ENCODE assay signal across 25 cellular contexts in genomic region chr12:101594700-101595099, GRCh38. TPM values are rescaled to one million over a fixed set of nuclear protein-coding genes. Genes with fewer than 3 reads are reported as not detected.
A peak's percentile ranks its signal among the peaks of the same experiment; 100 is the strongest.
DNase-seq lines count a peak whose midpoint lies in the region; ATAC-seq and TF ChIP-seq lines count a peak whose summit lies in the region.
"Had no signal": no experiment of that assay in that cellular context is flagged by ENCODE, and none has a peak within 500 bp of the region (broad histone marks: within the 10 kb centered on the region; RNA-seq: fewer than 3 reads in every experiment).

A gene with protein sequence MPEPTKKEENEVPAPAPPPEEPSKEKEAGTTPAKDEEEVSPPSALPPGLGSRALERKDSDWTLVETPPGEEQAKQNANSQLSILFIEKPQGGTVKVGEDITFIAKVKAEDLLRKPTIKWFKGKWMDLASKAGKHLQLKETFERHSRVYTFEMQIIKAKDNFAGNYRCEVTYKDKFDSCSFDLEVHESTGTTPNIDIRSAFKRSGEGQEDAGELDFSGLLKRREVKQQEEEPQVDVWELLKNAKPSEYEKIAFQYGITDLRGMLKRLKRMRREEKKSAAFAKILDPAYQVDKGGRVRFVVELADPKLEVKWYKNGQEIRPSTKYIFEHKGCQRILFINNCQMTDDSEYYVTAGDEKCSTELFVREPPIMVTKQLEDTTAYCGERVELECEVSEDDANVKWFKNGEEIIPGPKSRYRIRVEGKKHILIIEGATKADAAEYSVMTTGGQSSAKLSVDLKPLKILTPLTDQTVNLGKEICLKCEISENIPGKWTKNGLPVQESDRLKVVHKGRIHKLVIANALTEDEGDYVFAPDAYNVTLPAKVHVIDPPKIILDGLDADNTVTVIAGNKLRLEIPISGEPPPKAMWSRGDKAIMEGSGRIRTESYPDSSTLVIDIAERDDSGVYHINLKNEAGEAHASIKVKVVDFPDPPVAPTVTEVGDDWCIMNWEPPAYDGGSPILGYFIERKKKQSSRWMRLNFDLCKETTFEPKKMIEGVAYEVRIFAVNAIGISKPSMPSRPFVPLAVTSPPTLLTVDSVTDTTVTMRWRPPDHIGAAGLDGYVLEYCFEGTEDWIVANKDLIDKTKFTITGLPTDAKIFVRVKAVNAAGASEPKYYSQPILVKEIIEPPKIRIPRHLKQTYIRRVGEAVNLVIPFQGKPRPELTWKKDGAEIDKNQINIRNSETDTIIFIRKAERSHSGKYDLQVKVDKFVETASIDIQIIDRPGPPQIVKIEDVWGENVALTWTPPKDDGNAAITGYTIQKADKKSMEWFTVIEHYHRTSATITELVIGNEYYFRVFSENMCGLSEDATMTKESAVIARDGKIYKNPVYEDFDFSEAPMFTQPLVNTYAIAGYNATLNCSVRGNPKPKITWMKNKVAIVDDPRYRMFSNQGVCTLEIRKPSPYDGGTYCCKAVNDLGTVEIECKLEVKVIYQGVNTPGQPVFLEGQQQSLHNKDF (plus strand): TSS chr12:101594971. CDS start chr12:101595071, 100 bp downstream.

- intact Hi-C loops in HCT116 (cut with micrococcal nuclease) = no loop called here
- intact Hi-C loops in dorsolateral prefrontal cortex (cut with DNase I) = no loop called here

- no peaks in the 10 kb centered on the region for H3K36me3 Mint-ChIP-seq in naive B cell
- H3K36me3 Mint-ChIP-seq: activated CD8-positive, alpha-beta memory T cell treated with anti-CD3 and anti-CD28 coated beads, Interleukin-2, amount 10 ng/mL, durations not matched to agents 7 days and 5 days; CD8-positive, alpha-beta T cell; natural killer cell; T-cell had no signal

- no peak within 1 kb of the TSS for H3K27ac ChIP-seq in HCT116 (ENCODE audit: low read depth, low read length)
- H3K27ac ChIP-seq in dorsolateral prefrontal cortex = no peak within 1 kb of the TSS
- H3K27ac ChIP-seq: body of pancreas, heart right ventricle, upper lobe of right lung had no signal

- H3K27ac Mint-ChIP-seq in naive B cell = no peak within 1 kb of the TSS
- H3K27ac Mint-ChIP-seq: activated CD8-positive, alpha-beta memory T cell treated with anti-CD3 and anti-CD28 coated beads, Interleukin-2, amount 10 ng/mL, durations not matched to agents 7 days and 5 days; activated T-helper 17 cell treated with anti-CD3 and anti-CD28 coated beads, Interleukin-2, amount 50 U/mL, for 72 hours; CD8-positive, alpha-beta T cell; natural killer cell; T-cell had no signal

- peaks cover 0 to 3% of the 10 kb centered on the region in 2 experiments; a peak in 1 of 4 replicates for H3K4me1 ChIP-seq in HCT116 (ENCODE audit: control insufficient read depth in 1 of 2, insufficient read depth in 2 of 2, low read length in 2 of 2)
- H3K4me1 ChIP-seq: heart right ventricle, upper lobe of right lung had no signal

- RAD21 ChIA-PET in HCT116 (lab: Charles Lee; ENCODE audit: low non-redundant PET in 1 of 2, low total read pairs in 2 of 2, uncharacterized antibody in 2 of 2, unreplicated experiment in 2 of 2) = no interaction called here

- no peak for TF ChIP-seq POLR2A in HCT116 (IDR thresholded peaks at IDR 0.05; ENCODE audit: borderline replicate concordance, extremely low read depth, insufficient read depth, insufficient read length)

- no peaks in the 10 kb centered on the region for H3K9me3 ChIP-seq in HCT116 (ENCODE audit: control insufficient read depth in 1 of 2, insufficient read depth in 1 of 2, low read depth in 1 of 2, low read length in 2 of 2)
- H3K9me3 ChIP-seq: body of pancreas, heart right ventricle, upper lobe of right lung had no signal

- H3K4me1 Mint-ChIP-seq in naive B cell = no peaks in the 10 kb centered on the region
- H3K4me1 Mint-ChIP-seq: activated CD8-positive, alpha-beta memory T cell treated with anti-CD3 and anti-CD28 coated beads, Interleukin-2, amount 10 ng/mL, durations not matched to agents 7 days and 5 days; activated T-helper 17 cell treated with anti-CD3 and anti-CD28 coated beads, Interleukin-2, amount 50 U/mL, for 72 hours; T-cell had no signal

- H3K79me2 ChIP-seq in HCT116 (ENCODE audit: insufficient read depth, low read length) = no peaks in the 10 kb centered on the region

- H3K9ac ChIP-seq in HCT116 (ENCODE audit: low read length) = no peak within 1 kb of the TSS

- H3K4me3 Mint-ChIP-seq in naive B cell = no peak within 1 kb of the TSS
- H3K4me3 Mint-ChIP-seq: activated CD8-positive, alpha-beta memory T cell treated with anti-CD3 and anti-CD28 coated beads, Interleukin-2, amount 10 ng/mL, durations not matched to agents 7 days and 5 days; activated T-helper 17 cell treated with anti-CD3 and anti-CD28 coated beads, Interleukin-2, amount 50 U/mL, for 72 hours; CD8-positive, alpha-beta T cell; natural killer cell; T-cell had no signal

- no peak within 1 kb of the TSS for H2AFZ ChIP-seq in HCT116 (ENCODE audit: low read depth, low read length, poor library complexity, severe bottlenecking)

- no peaks in the 10 kb centered on the region for H3K36me3 ChIP-seq in HCT116 (ENCODE audit: control insufficient read depth in 1 of 2, insufficient read depth in 2 of 2, low read length in 2 of 2)
- H3K36me3 ChIP-seq: heart right ventricle, upper lobe of right lung had no signal

- H3K27me3 ChIP-seq in HCT116 (ENCODE audit: insufficient read depth, low read length) (no peaks in the 10 kb centered on the region), dorsolateral prefrontal cortex (peaks cover 0 to 4% (median 0%) of the 10 kb centered on the region in 45 donors)
- H3K27me3 ChIP-seq: body of pancreas, upper lobe of right lung had no signal

- ATAC-seq in HCT116 (peak; percentile 49), naive B cell (ENCODE audit: low read depth in 2 of 2) (peak; percentile 32 to 43), GM21390 (IDR thresholded peaks at IDR 0.05; ENCODE audit: unreplicated experiment) (no peak), HG03108 (IDR thresholded peaks at IDR 0.05; ENCODE audit: unreplicated experiment) (no peak)
- ATAC-seq: activated CD8-positive, alpha-beta memory T cell treated with anti-CD3 and anti-CD28 coated beads, Interleukin-2, amount 10 ng/mL, durations not matched to agents 7 days and 5 days; activated T-helper 17 cell treated with anti-CD3 and anti-CD28 coated beads, Interleukin-2, amount 50 U/mL, for 72 hours; body of pancreas; CD8-positive, alpha-beta T cell; heart right ventricle; natural killer cell; upper lobe of right lung had no signal

- H3K27me3 Mint-ChIP-seq in naive B cell = peaks cover 0 to 5% (median 5%) of the 10 kb centered on the region in 3 donors
- H3K27me3 Mint-ChIP-seq: T-cell had no signal

- H3K9me2 ChIP-seq in HCT116 (ENCODE audit: insufficient read depth) = no peaks in the 10 kb centered on the region

- no peaks in the 10 kb centered on the region for H4K20me1 ChIP-seq in HCT116 (ENCODE audit: insufficient read depth)

- POLR2A ChIA-PET in HCT116 (lab: Charles Lee) = no interaction called here

- TF ChIP-seq CTCF in HCT116 (IDR thresholded peaks at IDR 0.05 in 2 of 3, conservative IDR thresholded peaks at IDR 0.05 in 1 of 3; ENCODE audit: borderline replicate concordance in 1 of 3, insufficient read depth in 1 of 3, low read depth in 2 of 3, low read length in 2 of 3) (no peak), dorsolateral prefrontal cortex (IDR thresholded peaks at IDR 0.05 in 54 of 56, conservative IDR thresholded peaks at IDR 0.05 in 2 of 56; ENCODE audit: low read depth in 1 of 56, partially characterized antibody in 56 of 56) (no peak)

- CTCF ChIA-PET in HCT116 (lab: Charles Lee) = no interaction called here

- DNase-seq in ELF-1 (ENCODE audit: low read depth, low spot score) (peak; percentile 62), HCT116 (ENCODE audit: low read depth, low spot score) (no peak), dorsolateral prefrontal cortex (no peak), naive B cell (no peak), hepatic stellate cell (ENCODE audit: low spot score) (no peak)
- no peak for DNase-seq in activated naive CD4-positive, alpha-beta T cell (lab: John Stamatoyannopoulos, UW)
- DNase-seq: activated CD4-positive, alpha-beta T cell treated with anti-CD3 and anti-CD28 coated beads for 48 hours; activated CD8-positive, alpha-beta memory T cell treated with anti-CD3 and anti-CD28 coated beads, Interleukin-2, amount 10 ng/mL, durations not matched to agents 7 days and 5 days; body of pancreas; CD8-positive, alpha-beta T cell; DND-41; HCEC 1CT; heart right ventricle; Kasumi-1; natural killer cell; NCI-H1105 treated with DMSO at 0.1 percent for 48 hours; NCI-H2107; stimulated activated CD4-positive, alpha-beta T cell treated with anti-CD3 and anti-CD28 coated beads, Interleukin-4, amount 100 ng/mL, for 1 hour; T-cell; upper lobe of right lung had no signal

- H3K4me2 ChIP-seq in HCT116 (ENCODE audit: low read length) = no peak within 1 kb of the TSS

- no TSS peak for BruUV-seq in HCT116 (replicated peaks; lab: Mats Ljungman, UMichigan)

- TF ChIP-seq RAD21 in HCT116 (IDR thresholded peaks at IDR 0.05; ENCODE audit: low read depth) = no peak

- peaks cover 0 to 2% (median 0%) of the 10 kb centered on the region in 7 donors for H3K9me3 Mint-ChIP-seq in naive B cell
- H3K9me3 Mint-ChIP-seq: activated T-helper 17 cell treated with anti-CD3 and anti-CD28 coated beads, Interleukin-2, amount 50 U/mL, for 72 hours; CD8-positive, alpha-beta T cell; natural killer cell; T-cell had no signal

- H3K4me3 ChIP-seq in HCT116 (replicated peaks in 1 of 2; ENCODE audit: low read depth in 1 of 2, low read length in 2 of 2) = no peak within 1 kb of the TSS
- peak within 1 kb of the TSS in 2 of 59 donors; percentile 1 to 4 for H3K4me3 ChIP-seq in dorsolateral prefrontal cortex
- H3K4me3 ChIP-seq: body of pancreas, heart right ventricle, lung, upper lobe of right lung had no signal

TF ChIP-seq in HCT116, 20 proteins besides CTCF, POLR2A, EP300 and RAD21:
- TF ChIP-seq ZNF274 (IDR thresholded peaks at IDR 0.05; ENCODE audit: low read depth, low read length) (no peak), JUND (IDR thresholded peaks at IDR 0.05) (no peak), EZH2phosphoT487 (IDR thresholded peaks at IDR 0.05; ENCODE audit: borderline replicate concordance) (no peak), EZH2 (IDR thresholded peaks at IDR 0.05) (no peak), EGR1 (IDR thresholded peaks at IDR 0.05; ENCODE audit: low read depth) (no peak), SIN3A (IDR thresholded peaks at IDR 0.05; ENCODE audit: low read depth) (no peak), CBX3 (IDR thresholded peaks at IDR 0.05; ENCODE audit: low read depth) (no peak), SRF (IDR thresholded peaks at IDR 0.05; ENCODE audit: low read depth) (no peak), POLR2AphosphoS5 (IDR thresholded peaks at IDR 0.05; ENCODE audit: low read depth, low read length) (no peak), CEBPB (IDR thresholded peaks at IDR 0.05; ENCODE audit: low read depth) (no peak), TCF7L2 (IDR thresholded peaks at IDR 0.05; ENCODE audit: borderline replicate concordance, extremely low read depth, insufficient read depth, insufficient read length) (no peak)

RNA-seq across cellular contexts. Expression of the gene that starts here (rescaled TPM):
- total RNA-seq in HCT116 (2021; ENCODE audit: unreplicated experiment) = not detected
- 0.04 and 0.06 TPM in 2 replicates for polyA plus RNA-seq in HCT116 (2012)
- total RNA-seq in dorsolateral prefrontal cortex = 10 to 100 TPM; 13.8 to 84.0 (median 38.6) TPM
- not detected for polyA plus RNA-seq in naive B cell (ENCODE audit: low read depth in 6 of 6)
- total RNA-seq: activated CD8-positive, alpha-beta memory T cell treated with anti-CD3 and anti-CD28 coated beads, Interleukin-2, amount 10 ng/mL, durations not matched to agents 7 days and 5 days; activated T-helper 17 cell treated with anti-CD3 and anti-CD28 coated beads, Interleukin-2, amount 50 U/mL, for 72 hours; CD8-positive, alpha-beta T cell; lung; natural killer cell; posterior vena cava; T-cell; upper lobe of right lung had no signal

Comparison
In these comparisons a context has a peak if more than half of its experiments do, and no peak if none do; other contexts are left out.
1. RNA of the gene that starts here (total RNA-seq): 13.8 to 84.0 TPM in dorsolateral prefrontal cortex; not detected in HCT116 (single experiment); every median in the first group is over 10 times any median in the second.
2. Peak in ATAC-seq in HCT116; RNA of the gene not detected or under 1 TPM.
3. Peak in ATAC-seq in naive B cell; RNA of the gene not detected or under 1 TPM.